In genomic region chr12:33588725-33589405, GRCh38 we compare ENCODE assay signal across 1 cellular context.
TF ChIP-seq lines count a peak whose summit lies in the region.

No MANE protein-coding gene starts in this region.

TF ChIP-seq in WTC11, 78 proteins besides CTCF, POLR2A, EP300 and RAD21 (continued from another document):
- no peak for TF ChIP-seq PRDM15 (CRISPR knock-in tag; IDR thresholded peaks at IDR 0.05)
- TF ChIP-seq ZMAT4 (CRISPR knock-in tag; IDR thresholded peaks at IDR 0.05) = no peak
- TF ChIP-seq, protein P1, sequence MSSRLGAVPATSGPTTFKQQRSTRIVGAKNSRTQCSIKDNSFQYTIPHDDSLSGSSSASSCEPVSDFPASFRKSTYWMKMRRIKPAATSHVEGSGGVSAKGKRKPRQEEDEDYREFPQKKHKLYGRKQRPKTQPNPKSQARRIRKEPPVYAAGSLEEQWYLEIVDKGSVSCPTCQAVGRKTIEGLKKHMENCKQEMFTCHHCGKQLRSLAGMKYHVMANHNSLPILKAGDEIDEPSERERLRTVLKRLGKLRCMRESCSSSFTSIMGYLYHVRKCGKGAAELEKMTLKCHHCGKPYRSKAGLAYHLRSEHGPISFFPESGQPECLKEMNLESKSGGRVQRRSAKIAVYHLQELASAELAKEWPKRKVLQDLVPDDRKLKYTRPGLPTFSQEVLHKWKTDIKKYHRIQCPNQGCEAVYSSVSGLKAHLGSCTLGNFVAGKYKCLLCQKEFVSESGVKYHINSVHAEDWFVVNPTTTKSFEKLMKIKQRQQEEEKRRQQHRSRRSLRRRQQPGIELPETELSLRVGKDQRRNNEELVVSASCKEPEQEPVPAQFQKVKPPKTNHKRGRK (CRISPR knock-in tag; IDR thresholded peaks at IDR 0.05; ENCODE audit: borderline replicate concordance) = no peak
- TF ChIP-seq CREM (CRISPR knock-in tag; IDR thresholded peaks at IDR 0.05) = no peak
- no peak for TF ChIP-seq ZBTB43 (CRISPR knock-in tag; IDR thresholded peaks at IDR 0.05)
- no peak for TF ChIP-seq KAT7 (CRISPR knock-in tag; IDR thresholded peaks at IDR 0.05; ENCODE audit: borderline replicate concordance)
